17 cellular contexts compared by ENCODE assay signal in genomic region chr2:156294945-156295580, GRCh38. TPM values are rescaled to one million over a fixed set of nuclear protein-coding genes. Genes with fewer than 3 reads are reported as not detected.
DNase-seq lines count a peak whose midpoint lies in the region; FAIRE-seq and TF ChIP-seq lines count a peak whose summit lies in the region.
"Had no signal": no experiment of that assay in that cellular context is flagged by ENCODE, and none has a peak within 500 bp of the region (broad histone marks: within the 10 kb centered on the region; RNA-seq: fewer than 3 reads in every experiment).

No MANE protein-coding gene starts in this region.

- peaks cover 6 to 34% of the 10 kb centered on the region in 2 donors for H3K27me3 Mint-ChIP-seq in CD8-positive, alpha-beta memory T cell

- no peaks in the 10 kb centered on the region for H3K4me1 Mint-ChIP-seq in CD8-positive, alpha-beta memory T cell
- H3K4me1 Mint-ChIP-seq: H9 had no signal

- no peaks in the 10 kb centered on the region for H3K27me3 ChIP-seq in CD8-positive, alpha-beta memory T cell (ENCODE audit: insufficient read depth, low read length, poor library complexity, severe bottlenecking)

- H3K9me3 Mint-ChIP-seq in CD8-positive, alpha-beta memory T cell = peaks cover 3 to 8% (median 5%) of the 10 kb centered on the region in 5 donors

- H3K4me3 Mint-ChIP-seq in CD8-positive, alpha-beta memory T cell = no peak overlapping the region
- H3K4me3 Mint-ChIP-seq: H9 had no signal

- TF ChIP-seq CTCF in RWPE1 (conservative IDR thresholded peaks at IDR 0.05; ENCODE audit: low read depth) = no peak
- no peak for TF ChIP-seq CTCF in fibroblast of mammary gland (conservative IDR thresholded peaks at IDR 0.05; ENCODE audit: control insufficient read depth, insufficient read depth, low read depth, low read length)

- no peak overlapping the region for H3K4me3 ChIP-seq in fibroblast of mammary gland (ENCODE audit: control insufficient read depth, low read depth, low read length)
- H3K4me3 ChIP-seq in CD8-positive, alpha-beta memory T cell (ENCODE audit: low read length) = no peak overlapping the region

- no peak for TF ChIP-seq POLR2A in H54 (IDR thresholded peaks at IDR 0.05; ENCODE audit: low read depth, low read length)

- H3K4me1 ChIP-seq in CD8-positive, alpha-beta memory T cell (ENCODE audit: insufficient read depth, low read length) = no peaks in the 10 kb centered on the region

- H3K36me3 Mint-ChIP-seq in CD8-positive, alpha-beta memory T cell = no peaks in the 10 kb centered on the region

- POLR2A ChIA-PET in RWPE1 (lab: Yijun Ruan, JAX; ENCODE audit: low non-redundant PET) = no interaction called here
- POLR2A ChIA-PET in CD8-positive, alpha-beta memory T cell (lab: Charles Lee) = no interaction called here

- DNase-seq in A172 (ENCODE audit: low spot score) = peak; percentile 1
- DNase-seq in H54 (ENCODE audit: insufficient read length, low spot score) = no peak
- DNase-seq in RWPE1 (ENCODE audit: low spot score) = peak; percentile 23
- peak; percentile 18 for DNase-seq in fibroblast of mammary gland (ENCODE audit: low read depth)
- no peak for DNase-seq in CD8-positive, alpha-beta memory T cell
- no peak for DNase-seq in NCI-H128 (lab: John Stamatoyannopoulos, UW; ENCODE audit: unreplicated experiment)
- no peak for DNase-seq in NCI-H345 treated with DMSO at 0.1 percent for 48 hours (lab: John Stamatoyannopoulos, UW; ENCODE audit: unreplicated experiment)
- DNase-seq in NCI-H1930 (lab: John Stamatoyannopoulos, UW) = no peak
- DNase-seq: H9, KG1, NCI-H1436 treated with DMSO at 0.1 percent for 48 hours, NCI-H2081, NCI-H510A treated with DMSO at 0.1 percent for 48 hours, NCI-H82, SHP77 had no signal

- peak; percentile 36 for FAIRE-seq in H54 (lab: Jason Lieb, UNC)
- FAIRE-seq: HepG2 had no signal

- H3K27ac ChIP-seq in RWPE1 = no peak overlapping the region
- no peak overlapping the region for H3K27ac ChIP-seq in CD8-positive, alpha-beta memory T cell (ENCODE audit: low read depth, low read length)
- H3K27ac ChIP-seq: C4-2B had no signal

- H3K9me3 ChIP-seq in CD8-positive, alpha-beta memory T cell (ENCODE audit: low read length) = peaks cover under 1% of the 10 kb centered on the region

- no peaks in the 10 kb centered on the region for H3K36me3 ChIP-seq in CD8-positive, alpha-beta memory T cell (ENCODE audit: insufficient read depth, low read length)

- H3K27ac Mint-ChIP-seq in CD8-positive, alpha-beta memory T cell = no peak overlapping the region
- H3K27ac Mint-ChIP-seq: H9 had no signal

- CTCF ChIA-PET in RWPE1 (lab: Yijun Ruan, JAX) = interaction anchor here (0.5 to 0.7 kb wide), 3 partner anchors 15 to 450 kb away, joined by 3 read pairs; no protein-coding TSS in a partner anchor
- CTCF ChIA-PET in CD8-positive, alpha-beta memory T cell (lab: Charles Lee) = no interaction called here

RNA-seq across cellular contexts. Expression of gene NR4A2, which starts 37.5 kb away (rescaled TPM):
- total RNA-seq in A172 (2014; rRNA removed; shearing (Covaris generic)) = 0.10 TPM in 2 replicates
- 10 to 100 TPM; 19.7 to 21.9 TPM for total RNA-seq in CD8-positive, alpha-beta memory T cell
- polyA plus RNA-seq in CD8-positive, alpha-beta memory T cell = 25.5 TPM
- total RNA-seq: HepG2 had no signal
- polyA plus RNA-seq: HepG2 had no signal

Comparison
In these comparisons a context has a peak if more than half of its experiments do, and no peak if none do; other contexts are left out.
1. DNase-seq: peak in A172 (single experiment), RWPE1 (single experiment) and fibroblast of mammary gland (single experiment); none in H54 (single experiment), CD8-positive, alpha-beta memory T cell (0 of 5), NCI-H128 (single experiment), NCI-H345 treated with DMSO at 0.1 percent for 48 hours (single experiment) and NCI-H1930 (0 of 2).
2. RNA of gene NR4A2, which starts 37.5 kb away (total RNA-seq): 19.7 to 21.9 TPM in CD8-positive, alpha-beta memory T cell; 0.10 TPM in A172; every median in the first group is over 10 times any median in the second.